8 cellular contexts compared by ENCODE assay signal in genomic region chr1:226649780-226650179, GRCh38.
A peak's percentile ranks its signal among the peaks of the same experiment; 100 is the strongest.
DNase-seq lines count a peak whose midpoint lies in the region; ATAC-seq, FAIRE-seq and TF ChIP-seq lines count a peak whose summit lies in the region.

No MANE protein-coding gene starts in this region.

- H3K4me1 Mint-ChIP-seq in natural killer cell = peaks cover 24 to 31% of the 10 kb centered on the region in 2 donors
- peaks cover 42 to 57% of the 10 kb centered on the region in 2 donors for H3K4me1 Mint-ChIP-seq in natural killer cell treated with Interleukin-12 subunit alpha and Interleukin-12 subunit beta and Interleukin-15 and Interleukin-18, amount 100 ng/mL, for 72 hours (ENCODE audit: low read depth in 2 of 2)

- H3K9me3 ChIP-seq in H1 (ENCODE audit: insufficient read depth in 2 of 2, low read depth in 1 of 2, low read length in 1 of 2) (no peaks in the 10 kb centered on the region), uterus (no peaks in the 10 kb centered on the region)

- no peak overlapping the region for H3K4ac ChIP-seq in H1 (replicated peaks; ENCODE audit: insufficient read length, low read depth, low read length)

- no peak overlapping the region for H4K5ac ChIP-seq in H1 (ENCODE audit: insufficient read length, low read depth, low read length)

- H3K4me3 Mint-ChIP-seq in natural killer cell = no peak overlapping the region
- H3K4me3 Mint-ChIP-seq in natural killer cell treated with Interleukin-12 subunit alpha and Interleukin-12 subunit beta and Interleukin-15 and Interleukin-18, amount 100 ng/mL, for 72 hours = no peak overlapping the region

- H3K27ac Mint-ChIP-seq in natural killer cell = no peak overlapping the region
- peak overlapping the region in 1 of 2 donors; percentile 91 for H3K27ac Mint-ChIP-seq in natural killer cell treated with Interleukin-12 subunit alpha and Interleukin-12 subunit beta and Interleukin-15 and Interleukin-18, amount 100 ng/mL, for 72 hours

- WGBS in H1 (ENCODE audit: extremely low coverage in 1 of 2, insufficient coverage in 1 of 2, insufficient read length in 1 of 2, insufficient replicate concordance in 2 of 2, low coverage in 1 of 2, low lambda C conversion rate in 2 of 2, missing lambda C conversion rate in 1 of 2), 2 experiments = 73% methylated on average over 7 of the region's 7 CpGs; no CpG with 5 or more reads in 1 of the 2 experiments

- H3K23me2 ChIP-seq in H1 (ENCODE audit: low read depth, low read length) = no peaks in the 10 kb centered on the region

- no peaks in the 10 kb centered on the region; a peak in 1 of 7 replicates for H3K27me3 ChIP-seq in H1 (replicated peaks in 1 of 4; ENCODE audit: control insufficient read depth in 3 of 4, extremely low read depth in 1 of 4, insufficient read depth in 3 of 4, low read length in 3 of 4)
- no peaks in the 10 kb centered on the region for H3K27me3 ChIP-seq in uterus

- POLR2A ChIA-PET in H1 (lab: Charles Lee; ENCODE audit: partially characterized antibody) = interaction anchor here (0.7 kb wide), 1 partner anchor 347 kb away, joined by 4 read pairs; no protein-coding TSS in a partner anchor

- no peak overlapping the region for H2AFZ ChIP-seq in H1 (ENCODE audit: low read length)

- no peaks in the 10 kb centered on the region for H3K79me1 ChIP-seq in H1 (ENCODE audit: low read depth, low read length)

- no peak overlapping the region for H3K56ac ChIP-seq in H1 (replicated peaks; ENCODE audit: insufficient read length, low read depth, low read length)

- H4K91ac ChIP-seq in H1 (replicated peaks; ENCODE audit: insufficient read length, low read length) = peak overlapping the region; percentile 14

- H2BK20ac ChIP-seq in H1 (ENCODE audit: low read length) = no peak overlapping the region; the same call in 1 of the 2 replicates

- no peak overlapping the region for H3K27ac ChIP-seq in H1 (ENCODE audit: low read depth, low read length)
- H3K27ac ChIP-seq in uterus = no peak overlapping the region

- no peak for TF ChIP-seq POLR2A in H1 (IDR thresholded peaks at IDR 0.05; ENCODE audit: control extremely low read depth in 1 of 2, low read depth in 2 of 2, low read length in 2 of 2)
- no peak for TF ChIP-seq POLR2A in uterus (IDR thresholded peaks at IDR 0.05)

- H3K9ac ChIP-seq in H1 (replicated peaks in 1 of 4; ENCODE audit: extremely low read depth in 1 of 4, low read depth in 3 of 4, low read length in 3 of 4) = no peak overlapping the region

- ATAC-seq in natural killer cell (no peak), GM18861 (IDR thresholded peaks at IDR 0.05; ENCODE audit: unreplicated experiment) (no peak)
- no peak for ATAC-seq in natural killer cell treated with Interleukin-12 subunit alpha and Interleukin-12 subunit beta and Interleukin-15 and Interleukin-18, amount 100 ng/mL, for 72 hours

- DNase-seq in natural killer cell = no peak
- DNase-seq in natural killer cell treated with Interleukin-12 subunit alpha and Interleukin-12 subunit beta and Interleukin-15 and Interleukin-18, amount 100 ng/mL, for 72 hours (ENCODE audit: low spot score) = no peak
- DNase-seq in NCI-H2107 (lab: John Stamatoyannopoulos, UW) = peak; percentile 29
- DNase-seq in H1 (ENCODE audit: low read depth in 1 of 2, low spot score in 2 of 2) = no peak
- DNase-seq in uterus = no peak
- DNase-seq in cortex of kidney (lab: John Stamatoyannopoulos, UW) = no peak
- DNase-seq in NCI-H1417 treated with DMSO at 0.1 percent for 48 hours (lab: John Stamatoyannopoulos, UW) = no peak

- H2AK5ac ChIP-seq in H1 (ENCODE audit: low read depth, low read length) = no peak overlapping the region

- H4K20me1 ChIP-seq in H1 (replicated peaks in 1 of 2; ENCODE audit: control insufficient read depth in 1 of 2, insufficient read depth in 2 of 2, low read length in 2 of 2) = peaks cover 0 to 4% of the 10 kb centered on the region in 2 experiments

- H3K9me3 Mint-ChIP-seq in natural killer cell = no peaks in the 10 kb centered on the region
- no peaks in the 10 kb centered on the region for H3K9me3 Mint-ChIP-seq in natural killer cell treated with Interleukin-12 subunit alpha and Interleukin-12 subunit beta and Interleukin-15 and Interleukin-18, amount 100 ng/mL, for 72 hours

- H3K14ac ChIP-seq in H1 (ENCODE audit: insufficient read length) = no peak overlapping the region

- CTCF ChIA-PET in H1 (lab: Charles Lee; ENCODE audit: partially characterized antibody) = interaction anchor here (0.5 to 6.1 kb wide), 16 partner anchors 9 to 500 kb away, joined by 3 to 27 read pairs (median 4); no protein-coding TSS in a partner anchor

- no peak overlapping the region for H3K23ac ChIP-seq in H1 (ENCODE audit: insufficient read length)

- H3K4me3 ChIP-seq in H1 (ENCODE audit: extremely low read depth in 1 of 4, insufficient read depth in 2 of 4, low read depth in 3 of 4, low read length in 4 of 4) (no peak overlapping the region), uterus (no peak overlapping the region)

- FAIRE-seq in H1 (lab: Jason Lieb, UNC) = no peak

- H3K79me2 ChIP-seq in H1 (ENCODE audit: control insufficient read depth in 1 of 2, insufficient read depth in 2 of 2, low read length in 2 of 2) = no peaks in the 10 kb centered on the region

- H4K8ac ChIP-seq in H1 (ENCODE audit: extremely low read depth, insufficient read depth, low read length) = no peak overlapping the region

- H3K4me1 ChIP-seq in H1 (replicated peaks in 1 of 4; ENCODE audit: control insufficient read depth in 3 of 4, insufficient read depth in 4 of 4, low read length in 3 of 4) (peaks cover 4 to 18% (median 13%) of the 10 kb centered on the region in 4 experiments), uterus (peaks cover 0 to 7% of the 10 kb centered on the region in 2 donors)

- H3K36me3 ChIP-seq in H1 (ENCODE audit: control insufficient read depth in 2 of 4, insufficient read depth in 4 of 4, low read length in 3 of 4) (no peaks in the 10 kb centered on the region), uterus (no peaks in the 10 kb centered on the region)

- no peak overlapping the region for H2BK120ac ChIP-seq in H1 (replicated peaks; ENCODE audit: low read depth, low read length)

- no peak overlapping the region for H3K18ac ChIP-seq in H1 (ENCODE audit: extremely low read depth, low read length)

- intact Hi-C loops in natural killer cell (cut with micrococcal nuclease) = loop anchor here (5.0 kb wide), 1 partner anchor 38 kb away; no protein-coding TSS in a partner anchor
- intact Hi-C loops in uterus (cut with DNase I; ENCODE audit: low total_unique reads) = no loop called here

- H3K4me2 ChIP-seq in H1 (ENCODE audit: insufficient read depth in 1 of 2, low read depth in 2 of 2, low read length in 2 of 2) = no peak overlapping the region

- no peak for TF ChIP-seq EP300 in H1 (IDR thresholded peaks at IDR 0.05; ENCODE audit: borderline replicate concordance in 1 of 2, low read depth in 2 of 2, low read length in 2 of 2)

- H3K36me3 Mint-ChIP-seq in natural killer cell = no peaks in the 10 kb centered on the region
- H3K36me3 Mint-ChIP-seq in natural killer cell treated with Interleukin-12 subunit alpha and Interleukin-12 subunit beta and Interleukin-15 and Interleukin-18, amount 100 ng/mL, for 72 hours = no peaks in the 10 kb centered on the region

- no peak overlapping the region for H2BK5ac ChIP-seq in H1 (ENCODE audit: low read depth, low read length)

- no peak overlapping the region for H2BK12ac ChIP-seq in H1 (ENCODE audit: low read depth, low read length)

- no peak overlapping the region for H2BK15ac ChIP-seq in H1 (ENCODE audit: low read length)

- TF ChIP-seq CTCF in natural killer cell (IDR thresholded peaks at IDR 0.05) (peak; percentile 17), H1 (IDR thresholded peaks at IDR 0.05; ENCODE audit: control extremely low read depth in 1 of 3, insufficient read depth in 1 of 3, low read depth in 1 of 3, low read length in 3 of 3) (peak in 2 of 3 experiments; percentile 44 to 57; a peak in 3 of 4 replicates), uterus (IDR thresholded peaks at IDR 0.05) (peak in 3 of 4 experiments; percentile 29 to 38 (median 33))

- no peaks in the 10 kb centered on the region for H3K27me3 Mint-ChIP-seq in natural killer cell (ENCODE audit: low read depth in 2 of 2)
- H3K27me3 Mint-ChIP-seq in natural killer cell treated with Interleukin-12 subunit alpha and Interleukin-12 subunit beta and Interleukin-15 and Interleukin-18, amount 100 ng/mL, for 72 hours = no peaks in the 10 kb centered on the region

- peak; percentile 62 to 70 for TF ChIP-seq RAD21 in H1 (IDR thresholded peaks at IDR 0.05 in 1 of 2, conservative IDR thresholded peaks at IDR 0.05 in 1 of 2; ENCODE audit: low read depth in 2 of 2, low read length in 2 of 2)

TF ChIP-seq in H1, 55 proteins besides CTCF, POLR2A, EP300 and RAD21:
- no peak for TF ChIP-seq USF2 (IDR thresholded peaks at IDR 0.05; ENCODE audit: low read length)
- TF ChIP-seq MAX (IDR thresholded peaks at IDR 0.05) = peak; percentile 30; the same call in 1 of the 2 replicates
